Comparison of ENCODE assay signal across 16 cellular contexts in genomic region chr20:63731410-63731809, GRCh38. TPM values are rescaled to one million over a fixed set of nuclear protein-coding genes. Genes with fewer than 3 reads are reported as not detected.
"Had no signal": no experiment of that assay in that cellular context is flagged by ENCODE, and none has a peak within 500 bp of the region (broad histone marks: within the 10 kb centered on the region; RNA-seq: fewer than 3 reads in every experiment).

No MANE protein-coding gene starts in this region.

- H3K9ac ChIP-seq: parathyroid adenoma had no signal

- H3K4me3 Mint-ChIP-seq: activated B cell treated with CpG ODN at 0.5 μM for 24 hours; activated CD4-positive, alpha-beta T cell treated with anti-CD3 and anti-CD28 coated beads, Interleukin-2, amount 10 ng/mL, durations not matched to agents 24 days and 14 days; activated naive CD4-positive, alpha-beta T cell treated with anti-CD3 and anti-CD28 coated beads for 36 hours; activated naive CD8-positive, alpha-beta T cell treated with anti-CD3 and anti-CD28 coated beads, Interleukin-2, amount 50 U/mL, for 24 hours; naive B cell had no signal

- ATAC-seq: left lobe of liver, upper lobe of right lung had no signal

- H3K27ac ChIP-seq: esophagus squamous epithelium, parathyroid adenoma, testis, upper lobe of right lung had no signal

- H3K4me3 ChIP-seq: esophagus squamous epithelium, stomach, testis, upper lobe of right lung had no signal

- H3K9me3 ChIP-seq: esophagus squamous epithelium, stomach, testis, upper lobe of right lung had no signal

- H2AFZ ChIP-seq: parathyroid adenoma had no signal

- DNase-seq: activated B cell treated with CpG ODN at 0.5 μM for 24 hours; aorta; effector CD8-positive, alpha-beta T cell; esophagus squamous epithelium; hippocampal formation; mammary epithelial cell; stomach; testis; upper lobe of right lung had no signal

- H3K27me3 ChIP-seq: esophagus squamous epithelium, stomach, testis, upper lobe of right lung had no signal

- H3K27me3 Mint-ChIP-seq: activated B cell treated with CpG ODN at 0.5 μM for 24 hours; activated CD4-positive, alpha-beta T cell treated with anti-CD3 and anti-CD28 coated beads, Interleukin-2, amount 10 ng/mL, durations not matched to agents 24 days and 14 days; activated naive CD8-positive, alpha-beta T cell treated with anti-CD3 and anti-CD28 coated beads, Interleukin-2, amount 50 U/mL, for 24 hours; naive B cell had no signal

- H3K9me3 Mint-ChIP-seq: activated B cell treated with CpG ODN at 0.5 μM for 24 hours; activated naive CD8-positive, alpha-beta T cell treated with anti-CD3 and anti-CD28 coated beads, Interleukin-2, amount 50 U/mL, for 24 hours had no signal

- H3K27ac Mint-ChIP-seq: activated B cell treated with CpG ODN at 0.5 μM for 24 hours; activated CD4-positive, alpha-beta T cell treated with anti-CD3 and anti-CD28 coated beads, Interleukin-2, amount 10 ng/mL, durations not matched to agents 24 days and 14 days; activated naive CD4-positive, alpha-beta T cell treated with anti-CD3 and anti-CD28 coated beads for 36 hours; activated naive CD8-positive, alpha-beta T cell treated with anti-CD3 and anti-CD28 coated beads, Interleukin-2, amount 50 U/mL, for 24 hours; naive B cell had no signal

RNA-seq across cellular contexts. Expression of gene TNFRSF6B, which starts 35.0 kb away (rescaled TPM):
- total RNA-seq: activated B cell treated with CpG ODN at 0.5 μM for 24 hours; activated CD4-positive, alpha-beta T cell treated with anti-CD3 and anti-CD28 coated beads, Interleukin-2, amount 10 ng/mL, durations not matched to agents 24 days and 14 days; activated naive CD4-positive, alpha-beta T cell treated with anti-CD3 and anti-CD28 coated beads for 36 hours; mononuclear cell had no signal
